In the genomic region with DNA sequence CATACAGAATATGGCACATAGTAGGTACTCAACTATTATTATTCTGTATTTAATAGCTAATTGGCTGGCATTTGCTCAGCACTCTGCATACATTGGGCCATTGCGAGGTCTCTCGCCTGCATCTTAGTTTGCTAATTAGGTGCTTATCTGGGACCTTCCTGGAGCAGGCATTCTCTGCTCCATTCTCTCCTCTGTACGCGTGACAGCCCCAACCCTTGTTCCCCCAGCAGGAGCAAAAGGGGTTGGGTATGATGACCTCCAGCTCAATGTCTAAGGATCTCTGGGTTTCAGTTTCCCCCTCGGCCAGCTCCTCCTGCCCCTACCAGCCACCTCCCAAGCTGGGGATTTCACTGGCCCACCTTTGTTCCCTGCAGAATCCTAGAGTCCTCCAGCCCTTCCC, we compare ENCODE assay signal across 1 cellular context.
TF ChIP-seq lines count a peak whose summit lies in the region.

No MANE protein-coding gene starts in this region.

TF ChIP-seq in HepG2, 621 proteins besides CTCF, POLR2A, EP300 and RAD21:
- no peak for TF ChIP-seq PRMT3 (CRISPR knock-in tag; IDR thresholded peaks at IDR 0.05; ENCODE audit: borderline replicate concordance, low read depth)
- no peak for TF ChIP-seq ZBTB42 (CRISPR knock-in tag; IDR thresholded peaks at IDR 0.05)
- TF ChIP-seq XBP1 (CRISPR knock-in tag; IDR thresholded peaks at IDR 0.05) = no peak
- no peak for TF ChIP-seq ZNF34 (CRISPR knock-in tag; IDR thresholded peaks at IDR 0.05; ENCODE audit: borderline replicate concordance)
- TF ChIP-seq ZFP82 (CRISPR knock-in tag; IDR thresholded peaks at IDR 0.05; ENCODE audit: borderline replicate concordance) = no peak
